23 cellular contexts compared by ENCODE assay signal in genomic region chr13:31092631-31093030, GRCh38.
"Had no signal": no experiment of that assay in that cellular context is flagged by ENCODE, and none has a peak within 500 bp of the region (broad histone marks: within the 10 kb centered on the region; RNA-seq: fewer than 3 reads in every experiment).

No MANE protein-coding gene starts in this region.

- H3K27ac ChIP-seq: gastrocnemius medialis, neutrophil, pancreas, psoas muscle, right atrium auricular region, thoracic aorta, upper lobe of left lung, VCaP had no signal

- ATAC-seq: activated CD4-positive, CD25-positive, alpha-beta regulatory T cell treated with anti-CD3 and anti-CD28 coated beads, Interleukin-2, amount 50 U/mL, for 24 hours; activated CD8-positive, alpha-beta T cell treated with anti-CD3 and anti-CD28 coated beads, Interleukin-2, amount 10 ng/mL, durations not matched to agents 7 days and 5 days; gastrocnemius medialis; left cardiac atrium; pancreas; psoas muscle; T-helper 17 cell had no signal

- H3K9me3 ChIP-seq: gastrocnemius medialis, neutrophil, pancreas, psoas muscle, right atrium auricular region, thoracic aorta, upper lobe of left lung had no signal

- DNase-seq: activated CD4-positive, alpha-beta T cell treated with anti-CD3 and anti-CD28 coated beads, Interleukin-2, amount 10 ng/mL, durations not matched to agents 24 days and 14 days; activated CD8-positive, alpha-beta T cell treated with anti-CD3 and anti-CD28 coated beads, Interleukin-2, amount 10 ng/mL, durations not matched to agents 7 days and 5 days; activated gamma-delta T cell treated with Interleukin-2 at 50 U/mL for 16 hours; activated T-cell treated with anti-CD3 and anti-CD28 coated beads, Interleukin-2, amount 50 U/mL, for 1 hour; aorta; caudate nucleus; dermis blood vessel endothelial cell; effector CD8-positive, alpha-beta T cell; gastrocnemius medialis; hypothalamus; left cardiac atrium; mesenchymal stem cell; pancreas; psoas muscle; stimulated activated CD4-positive, alpha-beta T cell treated with anti-CD3 and anti-CD28 coated beads, Interleukin-4, amount 100 ng/mL, for 24 hours; stimulated activated naive CD4-positive, alpha-beta T cell treated with Interleukin-2 at 50 U/mL for 16 hours; T-helper 17 cell had no signal

- H3K27me3 ChIP-seq: neutrophil, right atrium auricular region, upper lobe of left lung had no signal

- H3K36me3 ChIP-seq: gastrocnemius medialis, neutrophil, pancreas, right atrium auricular region, thoracic aorta, upper lobe of left lung had no signal

- FAIRE-seq: pancreas had no signal

- H3K4me3 ChIP-seq: gastrocnemius medialis, pancreas, psoas muscle, right atrium auricular region, thoracic aorta, upper lobe of left lung had no signal

- H3K4me1 ChIP-seq: gastrocnemius medialis, pancreas, psoas muscle, right atrium auricular region had no signal
